In the genomic region with DNA sequence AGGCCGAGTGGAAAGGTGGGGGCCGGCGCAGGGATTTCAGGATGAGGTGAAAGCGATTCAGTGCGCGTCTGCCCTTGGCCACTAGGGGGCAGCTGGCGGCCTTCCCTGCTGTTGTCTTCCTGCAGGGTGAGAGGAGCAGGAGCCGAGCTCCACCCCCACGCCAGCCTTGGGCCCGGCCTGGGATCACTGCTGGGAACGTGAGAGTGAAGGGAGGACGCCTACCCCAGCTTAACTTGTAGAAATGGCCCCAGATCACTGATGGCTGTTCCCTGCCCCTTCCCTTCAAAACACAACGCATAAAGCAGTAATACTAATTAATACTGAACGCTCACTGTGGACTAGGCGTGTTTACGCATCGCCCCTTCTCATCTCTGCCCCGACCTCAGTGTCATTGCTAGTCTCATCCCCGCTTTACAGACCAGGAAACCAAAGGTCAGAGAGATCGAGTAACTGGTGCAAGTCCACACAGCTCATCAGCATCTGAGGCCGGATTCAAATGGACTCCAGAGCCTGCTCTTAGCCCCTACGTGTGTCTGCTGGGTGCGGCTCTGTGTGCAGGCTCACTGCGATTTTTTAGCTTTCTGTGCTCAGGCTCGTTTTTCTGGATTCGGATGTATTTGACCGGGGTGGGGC, we compare ENCODE assay signal across 8 cellular contexts. TPM values are rescaled to one million over a fixed set of nuclear protein-coding genes. Genes with fewer than 3 reads are reported as not detected.
DNase-seq lines count a peak whose midpoint lies in the region; ATAC-seq and TF ChIP-seq lines count a peak whose summit lies in the region.

No MANE protein-coding gene starts in this region.

- ATAC-seq in PC-3, result peak; percentile 98
- ATAC-seq in esophagus mucosa, result peak; percentile 87
- ATAC-seq in naive B cell (ENCODE audit: low read depth in 2 of 2), result peak; percentile 52 to 54
- ATAC-seq in GM21723 (IDR thresholded peaks at IDR 0.05; ENCODE audit: unreplicated experiment), result no peak

- DNase-seq in DMS53 treated with DMSO at 0.1 percent for 48 hours (lab: John Stamatoyannopoulos, UW; ENCODE audit: unreplicated experiment), result peak; percentile 89
- peak; percentile 85 for DNase-seq in KBM-7
- DNase-seq in PC-3, result peak; percentile 91
- DNase-seq in activated T-cell treated with anti-CD3 and anti-CD28 coated beads, Interleukin-2, amount 50 U/mL, for 24 hours, result peak; percentile 78
- DNase-seq in naive B cell, result peak; percentile 48
- DNase-seq in stimulated activated CD8-positive, alpha-beta memory T cell treated with anti-CD3 and anti-CD28 coated beads, Interleukin-7, amount 100 ng/mL, for 24 hours (ENCODE audit: low read depth), result peak; percentile 41

- no peak overlapping the region; the same call in 1 of the 2 replicates for H2AFZ ChIP-seq in PC-3 (ENCODE audit: low read length)

- no peaks in the 10 kb centered on the region for H4K20me1 ChIP-seq in PC-3 (ENCODE audit: low read length)

- no peak overlapping the region for H3K4me3 ChIP-seq in PC-3 (ENCODE audit: low read length)

- no peak overlapping the region for H3K4me3 Mint-ChIP-seq in activated T-cell treated with anti-CD3 and anti-CD28 coated beads, Interleukin-2, amount 50 U/mL, for 24 hours
- H3K4me3 Mint-ChIP-seq in naive B cell, result peak overlapping the region in 1 of 8 donors; percentile 49

- no peaks in the 10 kb centered on the region for H3K4me1 ChIP-seq in PC-3 (ENCODE audit: insufficient read depth, low read length)

- H3K27ac ChIP-seq in PC-3 (ENCODE audit: low read length), result no peak overlapping the region

- H3K27me3 ChIP-seq in PC-3 (ENCODE audit: low read length), result no peaks in the 10 kb centered on the region

- no peaks in the 10 kb centered on the region for H3K9me3 ChIP-seq in PC-3 (ENCODE audit: low read length)

- no peaks in the 10 kb centered on the region for H3K27me3 Mint-ChIP-seq in activated T-cell treated with anti-CD3 and anti-CD28 coated beads, Interleukin-2, amount 50 U/mL, for 24 hours
- no peaks in the 10 kb centered on the region for H3K27me3 Mint-ChIP-seq in naive B cell

- intact Hi-C loops in PC-3 (cut with micrococcal nuclease), result loop anchor here (1.0 kb wide), 2 partner anchors 116 to 177 kb away; no protein-coding TSS in a partner anchor

- no peaks in the 10 kb centered on the region for H3K9me2 ChIP-seq in PC-3 (replicated peaks; ENCODE audit: low read length)

- H3K9ac ChIP-seq in PC-3 (ENCODE audit: low read length), result no peak overlapping the region

- POLR2A ChIA-PET in PC-3 (lab: Charles Lee; ENCODE audit: unreplicated experiment), result interaction anchor here (0.7 kb wide), 1 partner anchor 174 kb away, joined by 4 read pairs; no protein-coding TSS in a partner anchor

- H3F3A ChIP-seq in PC-3 (ENCODE audit: low read length, unreplicated experiment), result no peaks in the 10 kb centered on the region

- no peaks in the 10 kb centered on the region for H3K79me2 ChIP-seq in PC-3 (ENCODE audit: low read length)

- CTCF ChIA-PET in PC-3 (lab: Charles Lee), result interaction anchor here (1.0 to 1.6 kb wide), 8 partner anchors 15 to 247 kb away, joined by 3 to 28 read pairs (median 6); a partner anchor contains a TSS

- BruUV-seq in PC-3 (replicated peaks; lab: Mats Ljungman, UMichigan), result TSS peak; percentile 27

- peaks cover 19% of the 10 kb centered on the region for H3K36me3 Mint-ChIP-seq in activated T-cell treated with anti-CD3 and anti-CD28 coated beads, Interleukin-2, amount 50 U/mL, for 24 hours (ENCODE audit: low read depth)
- peaks cover 0 to 4% of the 10 kb centered on the region in 2 donors for H3K36me3 Mint-ChIP-seq in naive B cell

- in situ Hi-C loops in KBM-7 (cut with MboI; ENCODE audit: low pct_unique_long_range_greater_than_20kb, low sequenced_read_pairs), result no loop called here

- TF ChIP-seq CTCF in PC-3 (conservative IDR thresholded peaks at IDR 0.05; ENCODE audit: low read depth, low read length), result peak; percentile 98

- H3K36me3 ChIP-seq in PC-3 (ENCODE audit: low read depth, low read length), result no peaks in the 10 kb centered on the region

- H3K4me2 ChIP-seq in PC-3 (ENCODE audit: low read length), result 0 out of 2 replicates have a peak overlapping the region, but pooled peaks have one; percentile 23

- no peak overlapping the region for H3K27ac Mint-ChIP-seq in activated T-cell treated with anti-CD3 and anti-CD28 coated beads, Interleukin-2, amount 50 U/mL, for 24 hours
- H3K27ac Mint-ChIP-seq in naive B cell, result peak overlapping the region in 2 of 6 donors; percentile 53 to 90

- H3K4me1 Mint-ChIP-seq in activated T-cell treated with anti-CD3 and anti-CD28 coated beads, Interleukin-2, amount 50 U/mL, for 24 hours (ENCODE audit: low read depth), result peaks cover 28% of the 10 kb centered on the region
- H3K4me1 Mint-ChIP-seq in naive B cell, result peaks cover 10 to 14% (median 12%) of the 10 kb centered on the region in 3 donors

- H3K9me3 Mint-ChIP-seq in activated T-cell treated with anti-CD3 and anti-CD28 coated beads, Interleukin-2, amount 50 U/mL, for 24 hours, result no peaks in the 10 kb centered on the region
- H3K9me3 Mint-ChIP-seq in naive B cell, result no peaks in the 10 kb centered on the region

RNA-seq across cellular contexts. Expression of a gene that starts 24.3 kb away (rescaled TPM):
- total RNA-seq in PC-3 (2014; rRNA removed), result 47.8 and 52.2 TPM in 2 replicates
- 55.2 TPM for total RNA-seq in esophagus mucosa
- 1 to 10 TPM; 2.8 to 4.6 (median 3.6) TPM for polyA plus RNA-seq in naive B cell (ENCODE audit: low read depth in 6 of 6)

RNA-seq across cellular contexts. Expression of a gene that starts 24.6 kb away (rescaled TPM):
- total RNA-seq in PC-3 (2014; rRNA removed) (83.0 and 83.5 TPM in 2 replicates), esophagus mucosa (74.2 TPM)
- 10 to 100 TPM; 24.0 to 39.5 (median 36.0) TPM for polyA plus RNA-seq in naive B cell (ENCODE audit: low read depth in 6 of 6)

Comparison
In these comparisons a context has a peak if more than half of its experiments do, and no peak if none do; other contexts are left out.
1. DNase-seq: peak in every context shown above with its lines; median percentile 91 in PC-3; 89 in DMS53 treated with DMSO at 0.1 percent for 48 hours; 85 in KBM-7; 78 in activated T-cell treated with anti-CD3 and anti-CD28 coated beads, Interleukin-2, amount 50 U/mL, for 24 hours; 48 in naive B cell; 41 in stimulated activated CD8-positive, alpha-beta memory T cell treated with anti-CD3 and anti-CD28 coated beads, Interleukin-7, amount 100 ng/mL, for 24 hours.